Comparison of ENCODE assay signal across 9 cellular contexts in genomic region chr22:27253541-27253940, GRCh38.
"Had no signal": no experiment of that assay in that cellular context is flagged by ENCODE, and none has a peak within 500 bp of the region (broad histone marks: within the 10 kb centered on the region; RNA-seq: fewer than 3 reads in every experiment).

No MANE protein-coding gene starts in this region.

- ATAC-seq: HCT116, HepG2 had no signal

- H3K9ac ChIP-seq: GM23248 had no signal

- H2AFZ ChIP-seq: GM23248 had no signal

- H3K4me1 Mint-ChIP-seq: IgD-negative memory B cell had no signal

- H3K4me3 ChIP-seq: GM23248, HAP-1 had no signal

- FAIRE-seq: HepG2 had no signal

- H3K36me3 ChIP-seq: HAP-1 had no signal

- DNase-seq: GM23248, GOT3, H7, HFFc6 had no signal

- H3K27ac Mint-ChIP-seq: HFFc6, IgD-negative memory B cell had no signal

- H3K4me1 ChIP-seq: HAP-1 had no signal

- H3K27ac ChIP-seq: HL-60 had no signal

- H3K27me3 Mint-ChIP-seq: IgD-negative memory B cell had no signal

- H3K4me3 Mint-ChIP-seq: HFFc6, IgD-negative memory B cell had no signal
